ENCODE assay signal across 21 cellular contexts in the genomic region with DNA sequence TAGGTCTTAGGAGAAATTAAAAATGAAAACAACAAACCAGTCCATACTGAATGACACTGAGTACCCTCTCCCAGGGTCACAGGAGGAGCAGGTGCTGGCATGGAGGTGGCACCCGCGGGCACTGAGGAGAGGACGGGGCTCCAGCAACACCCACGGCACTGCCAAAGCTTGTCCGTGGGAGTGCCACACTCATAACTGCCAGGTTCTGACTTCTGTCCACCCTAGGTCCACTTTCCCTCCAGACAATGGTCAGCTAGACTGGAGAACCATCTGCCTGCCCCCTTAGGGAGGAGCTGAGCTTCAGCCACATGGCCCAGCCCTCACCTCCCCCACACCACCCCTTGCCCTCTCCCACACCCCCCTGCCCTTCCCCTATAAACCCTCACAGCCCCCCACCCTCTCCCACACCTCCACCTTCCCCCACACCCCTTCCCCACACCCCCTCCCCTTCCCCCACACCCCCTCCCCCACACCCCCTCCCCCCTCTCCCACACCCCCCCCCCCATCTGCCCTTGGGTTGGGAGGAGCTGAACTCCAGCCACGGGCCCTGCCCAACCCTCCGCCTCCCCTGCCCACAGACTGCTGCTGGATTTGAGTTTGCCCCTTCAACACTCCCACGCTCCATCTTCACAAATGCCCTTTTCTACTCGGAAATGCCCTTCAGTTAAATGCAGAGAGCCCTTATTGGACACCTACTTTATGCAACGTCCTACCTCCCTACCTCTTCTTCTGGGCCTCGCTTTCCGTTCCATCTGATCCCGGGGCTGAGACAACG.
DNase-seq lines count a peak whose midpoint lies in the region; FAIRE-seq and TF ChIP-seq lines count a peak whose summit lies in the region.
"Had no signal": no experiment of that assay in that cellular context is flagged by ENCODE, and none has a peak within 500 bp of the region (broad histone marks: within the 10 kb centered on the region; RNA-seq: fewer than 3 reads in every experiment).

No MANE protein-coding gene starts in this region.

- H3K9ac ChIP-seq in H1 (replicated peaks in 1 of 4; ENCODE audit: extremely low read depth in 1 of 4, low read depth in 3 of 4, low read length in 3 of 4) = no peak overlapping the region

- WGBS in H1 (ENCODE audit: extremely low coverage in 1 of 2, insufficient coverage in 1 of 2, insufficient read length in 1 of 2, insufficient replicate concordance in 2 of 2, low coverage in 1 of 2, low lambda C conversion rate in 2 of 2, missing lambda C conversion rate in 1 of 2), 2 experiments = 93% methylated on average over 12 of the region's 14 CpGs; no CpG with 5 or more reads in 1 of the 2 experiments

- no peak overlapping the region for H2BK120ac ChIP-seq in H1 (replicated peaks; ENCODE audit: low read depth, low read length)

- no peak overlapping the region for H4K8ac ChIP-seq in H1 (ENCODE audit: extremely low read depth, insufficient read depth, low read length)

- H3K36me3 ChIP-seq in right atrium auricular region = no peaks in the 10 kb centered on the region
- no peaks in the 10 kb centered on the region; a peak in 1 of 8 replicates for H3K36me3 ChIP-seq in H1 (ENCODE audit: control insufficient read depth in 2 of 4, insufficient read depth in 4 of 4, low read length in 3 of 4)
- H3K36me3 ChIP-seq: breast epithelium, gastrocnemius medialis, tibial nerve had no signal

- no peak overlapping the region for H3K23ac ChIP-seq in H1 (ENCODE audit: insufficient read length)

- no peaks in the 10 kb centered on the region for H3K27me3 ChIP-seq in right atrium auricular region
- H3K27me3 ChIP-seq in H1 (replicated peaks in 1 of 4; ENCODE audit: control insufficient read depth in 3 of 4, extremely low read depth in 1 of 4, insufficient read depth in 3 of 4, low read length in 3 of 4) = no peaks in the 10 kb centered on the region
- H3K27me3 ChIP-seq: breast epithelium, gastrocnemius medialis, tibial nerve had no signal

- H3K9me3 ChIP-seq in right atrium auricular region (no peaks in the 10 kb centered on the region), H1 (ENCODE audit: insufficient read depth in 2 of 2, low read depth in 1 of 2, low read length in 1 of 2) (no peaks in the 10 kb centered on the region; a peak in 1 of 4 replicates)
- H3K9me3 ChIP-seq: breast epithelium, gastrocnemius medialis, tibial nerve had no signal

- TF ChIP-seq RAD21 in H1 (IDR thresholded peaks at IDR 0.05 in 1 of 2, conservative IDR thresholded peaks at IDR 0.05 in 1 of 2; ENCODE audit: low read depth in 2 of 2, low read length in 2 of 2) = no peak

- H3K27ac ChIP-seq in right atrium auricular region (no peak overlapping the region), H1 (ENCODE audit: low read depth, low read length) (peak overlapping the region; percentile 25; the same call in 1 of the 2 replicates)
- H3K27ac ChIP-seq: breast epithelium, gastrocnemius medialis, tibial nerve had no signal

- H3K4me1 ChIP-seq in right atrium auricular region (no peaks in the 10 kb centered on the region), H1 (replicated peaks in 1 of 4; ENCODE audit: control insufficient read depth in 3 of 4, insufficient read depth in 4 of 4, low read length in 3 of 4) (peaks cover 0 to 27% (median 10%) of the 10 kb centered on the region in 4 experiments; a peak in 5 of 7 replicates)
- H3K4me1 ChIP-seq: breast epithelium, gastrocnemius medialis, tibial nerve had no signal

- CTCF ChIA-PET in H1 (lab: Charles Lee; ENCODE audit: partially characterized antibody) = interaction anchor here (1.2 kb wide), 1 partner anchor 18 kb away, joined by 3 read pairs; no protein-coding TSS in a partner anchor

- H3K79me2 ChIP-seq in H1 (ENCODE audit: control insufficient read depth in 1 of 2, insufficient read depth in 2 of 2, low read length in 2 of 2) = no peaks in the 10 kb centered on the region

- no peak overlapping the region for H2AK5ac ChIP-seq in H1 (ENCODE audit: low read depth, low read length)

- POLR2A ChIA-PET in H1 (lab: Charles Lee; ENCODE audit: partially characterized antibody) = interaction anchor here (0.8 to 1.0 kb wide), 2 partner anchors 9 to 60 kb away, joined by 3 read pairs; no protein-coding TSS in a partner anchor

- no peak overlapping the region; the same call in 1 of the 2 replicates for H2BK5ac ChIP-seq in H1 (ENCODE audit: low read depth, low read length)

- no peaks in the 10 kb centered on the region for H3K23me2 ChIP-seq in H1 (ENCODE audit: low read depth, low read length)

- H3K14ac ChIP-seq in H1 (ENCODE audit: insufficient read length) = no peak overlapping the region

- intact Hi-C loops in cardiac septum (cut with DNase I) = no loop called here

- H3K4me3 ChIP-seq in right atrium auricular region (no peak overlapping the region), H1 (ENCODE audit: extremely low read depth in 1 of 4, insufficient read depth in 2 of 4, low read depth in 3 of 4, low read length in 4 of 4) (no peak overlapping the region)
- H3K4me3 ChIP-seq: breast epithelium, gastrocnemius medialis, tibial nerve had no signal

- TF ChIP-seq CTCF in right atrium auricular region (IDR thresholded peaks at IDR 0.05) (no peak), H1 (IDR thresholded peaks at IDR 0.05; ENCODE audit: control extremely low read depth in 1 of 3, insufficient read depth in 1 of 3, low read depth in 1 of 3, low read length in 3 of 3) (no peak)

- no peak overlapping the region for H2BK15ac ChIP-seq in H1 (ENCODE audit: low read length)

- no peak for FAIRE-seq in H1 (lab: Jason Lieb, UNC)
- FAIRE-seq: GM12891, RCC 7860 had no signal

- H3K56ac ChIP-seq in H1 (replicated peaks; ENCODE audit: insufficient read length, low read depth, low read length) = no peak overlapping the region

- H3K18ac ChIP-seq in H1 (ENCODE audit: extremely low read depth, low read length) = no peak overlapping the region

- no peak overlapping the region for H2AFZ ChIP-seq in H1 (ENCODE audit: low read length)

- H4K5ac ChIP-seq in H1 (ENCODE audit: insufficient read length, low read depth, low read length) = no peak overlapping the region

- H2BK20ac ChIP-seq in H1 (ENCODE audit: low read length) = no peak overlapping the region

- peak overlapping the region; percentile 21 for H3K4ac ChIP-seq in H1 (replicated peaks; ENCODE audit: insufficient read length, low read depth, low read length)

- TF ChIP-seq POLR2A in H1 (IDR thresholded peaks at IDR 0.05; ENCODE audit: control extremely low read depth in 1 of 2, low read depth in 2 of 2, low read length in 2 of 2) = no peak

- peak; percentile 33 for DNase-seq in cardiac septum (ENCODE audit: low spot score)
- DNase-seq in right atrium auricular region (ENCODE audit: low spot score) = no peak
- peak in 1 of 2 experiments; percentile 38 for DNase-seq in H1 (ENCODE audit: low read depth in 1 of 2, low spot score in 2 of 2)
- peak; percentile 60 for DNase-seq in mesenteric fat pad (ENCODE audit: low spot score)
- peak; percentile 24 for DNase-seq in ureter (ENCODE audit: low spot score)
- no peak for DNase-seq in SHP77 (lab: John Stamatoyannopoulos, UW)
- DNase-seq in DMS 273 treated with DMSO at 0.1 percent for 48 hours (lab: John Stamatoyannopoulos, UW) = no peak
- no peak for DNase-seq in NCI-H2081 treated with DMSO at 0.1 percent for 48 hours (lab: John Stamatoyannopoulos, UW)
- DNase-seq: activated B cell treated with CpG ODN at 0.5 μM for 24 hours; activated naive CD8-positive, alpha-beta T cell treated with anti-CD3 and anti-CD28 coated beads for 36 hours; activated T-cell treated with anti-CD3 and anti-CD28 coated beads, Interleukin-2, amount 50 U/mL, for 4 hours; HCEC 1CT; IMR-90; NCI-H146; NCI-H82; stimulated activated CD4-positive, alpha-beta T cell treated with anti-CD3 and anti-CD28 coated beads, Interleukin-4, amount 100 ng/mL, for 1 hour had no signal

- H3K4me2 ChIP-seq in H1 (ENCODE audit: insufficient read depth in 1 of 2, low read depth in 2 of 2, low read length in 2 of 2) = no peak overlapping the region

- H3K79me1 ChIP-seq in H1 (ENCODE audit: low read depth, low read length) = no peaks in the 10 kb centered on the region

- no peak overlapping the region for H4K91ac ChIP-seq in H1 (replicated peaks; ENCODE audit: insufficient read length, low read length)

- H2BK12ac ChIP-seq in H1 (ENCODE audit: low read depth, low read length) = peak overlapping the region; percentile 60; the same call in 1 of the 2 replicates

- H4K20me1 ChIP-seq in H1 (replicated peaks in 1 of 2; ENCODE audit: control insufficient read depth in 1 of 2, insufficient read depth in 2 of 2, low read length in 2 of 2) = peaks cover 0 to 3% of the 10 kb centered on the region in 2 experiments

- TF ChIP-seq EP300 in H1 (IDR thresholded peaks at IDR 0.05; ENCODE audit: borderline replicate concordance in 1 of 2, low read depth in 2 of 2, low read length in 2 of 2) = no peak

TF ChIP-seq in H1, 55 proteins besides CTCF, POLR2A, EP300 and RAD21:
- TF ChIP-seq CBX8 (IDR thresholded peaks at IDR 0.05; ENCODE audit: borderline replicate concordance, low read depth, low read length) = no peak
- no peak for TF ChIP-seq SP2 (IDR thresholded peaks at IDR 0.05; ENCODE audit: low read length)
- no peak for TF ChIP-seq POU5F1 (IDR thresholded peaks at IDR 0.05; ENCODE audit: low read depth, low read length)
- TF ChIP-seq CBX5 (IDR thresholded peaks at IDR 0.05; ENCODE audit: low read depth, low read length) = no peak
- no peak for TF ChIP-seq KDM5A (IDR thresholded peaks at IDR 0.05; ENCODE audit: low read length)
- no peak for TF ChIP-seq BCL11A (IDR thresholded peaks at IDR 0.05; ENCODE audit: low read depth in 2 of 2, low read length in 2 of 2)
- TF ChIP-seq, protein P1, sequence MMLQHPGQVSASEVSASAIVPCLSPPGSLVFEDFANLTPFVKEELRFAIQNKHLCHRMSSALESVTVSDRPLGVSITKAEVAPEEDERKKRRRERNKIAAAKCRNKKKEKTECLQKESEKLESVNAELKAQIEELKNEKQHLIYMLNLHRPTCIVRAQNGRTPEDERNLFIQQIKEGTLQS (IDR thresholded peaks at IDR 0.05; ENCODE audit: insufficient read depth, low read depth, low read length) = no peak
- no peak for TF ChIP-seq PHF8 (conservative IDR thresholded peaks at IDR 0.05; ENCODE audit: low read depth, low read length)
- no peak for TF ChIP-seq JUND (IDR thresholded peaks at IDR 0.05; ENCODE audit: low read length)
- no peak for TF ChIP-seq SAP30 (IDR thresholded peaks at IDR 0.05; ENCODE audit: insufficient read depth, insufficient replicate concordance, low read length)
- no peak for TF ChIP-seq SP1 (IDR thresholded peaks at IDR 0.05; ENCODE audit: low read depth, low read length)
- no peak for TF ChIP-seq TAF1 (IDR thresholded peaks at IDR 0.05; ENCODE audit: low read depth, low read length)

Comparison
In these comparisons a context has a peak if more than half of its experiments do, and no peak if none do; other contexts are left out.
1. DNase-seq: peak in cardiac septum (single experiment), mesenteric fat pad (single experiment) and ureter (single experiment); none in right atrium auricular region (single experiment), SHP77 (0 of 2), DMS 273 treated with DMSO at 0.1 percent for 48 hours (single experiment) and NCI-H2081 treated with DMSO at 0.1 percent for 48 hours (single experiment).